In the genomic region with DNA sequence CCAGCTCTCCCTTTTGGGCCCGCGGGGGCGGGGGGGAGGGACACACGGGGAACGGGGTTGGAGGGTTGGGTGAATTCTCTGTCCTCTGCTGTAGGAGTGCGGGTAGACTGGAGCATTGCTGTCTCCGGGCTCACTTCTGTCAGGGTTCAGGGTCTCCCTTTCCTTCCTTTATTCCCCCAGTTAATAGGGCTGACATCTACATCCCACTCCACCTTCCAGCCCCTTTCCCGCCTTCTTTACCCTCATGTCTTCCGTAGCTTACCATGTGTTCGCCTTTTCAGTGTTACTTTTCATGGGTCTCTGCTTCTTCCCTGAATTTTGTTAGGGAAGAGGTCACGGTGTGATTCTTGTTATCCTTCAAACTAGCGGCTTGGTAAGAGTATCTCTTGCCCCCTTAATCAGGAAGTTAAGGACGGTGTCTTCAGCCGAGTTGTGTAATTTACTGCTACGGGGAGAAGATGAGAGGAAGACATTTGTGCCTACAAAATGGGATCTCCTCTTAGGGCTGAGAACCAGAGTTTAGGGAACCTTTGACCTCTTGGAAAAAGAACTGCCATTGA, we compare ENCODE assay signal across 8 cellular contexts. TPM values are rescaled to one million over a fixed set of nuclear protein-coding genes. Genes with fewer than 3 reads are reported as not detected.
A peak's percentile ranks its signal among the peaks of the same experiment; 100 is the strongest.
DNase-seq lines count a peak whose midpoint lies in the region; ATAC-seq and FAIRE-seq lines count a peak whose summit lies in the region.

No MANE protein-coding gene starts in this region.

- CTCF ChIA-PET in activated CD8-positive, alpha-beta memory T cell treated with anti-CD3 and anti-CD28 coated beads, Interleukin-2, amount 10 ng/mL, durations not matched to agents 7 days and 5 days (lab: Charles Lee): interaction anchor here (0.7 to 12.5 kb wide), 7 partner anchors 9 to 112 kb away, joined by 3 to 102 read pairs (median 9); no protein-coding TSS in a partner anchor

- no peaks in the 10 kb centered on the region for H3K9me3 Mint-ChIP-seq in activated CD8-positive, alpha-beta memory T cell treated with anti-CD3 and anti-CD28 coated beads, Interleukin-2, amount 10 ng/mL, durations not matched to agents 7 days and 5 days (ENCODE audit: low read depth)
- H3K9me3 Mint-ChIP-seq in activated T-helper 1 cell treated with anti-CD3 and anti-CD28 coated beads, Interleukin-12 subunit alpha, Interleukin-12 subunit beta, Interleukin-2, Interleukin-4 antibody, amounts not matched to agents 30 ng/mL and 10 ng/mL and 1 ng/mL, durations not matched to agents 14 hours and 24 hours and 36 hours: no peaks in the 10 kb centered on the region

- H3K27ac Mint-ChIP-seq in activated CD8-positive, alpha-beta memory T cell treated with anti-CD3 and anti-CD28 coated beads, Interleukin-2, amount 10 ng/mL, durations not matched to agents 7 days and 5 days: peak overlapping the region; percentile 91
- H3K27ac Mint-ChIP-seq in activated T-helper 1 cell treated with anti-CD3 and anti-CD28 coated beads, Interleukin-12 subunit alpha, Interleukin-12 subunit beta, Interleukin-2, Interleukin-4 antibody, amounts not matched to agents 30 ng/mL and 10 ng/mL and 1 ng/mL, durations not matched to agents 14 hours and 24 hours and 36 hours: peak overlapping the region; percentile 93

- peaks cover 70% of the 10 kb centered on the region for H3K4me1 Mint-ChIP-seq in activated CD8-positive, alpha-beta memory T cell treated with anti-CD3 and anti-CD28 coated beads, Interleukin-2, amount 10 ng/mL, durations not matched to agents 7 days and 5 days
- peaks cover 76% of the 10 kb centered on the region for H3K4me1 Mint-ChIP-seq in activated T-helper 1 cell treated with anti-CD3 and anti-CD28 coated beads, Interleukin-12 subunit alpha, Interleukin-12 subunit beta, Interleukin-2, Interleukin-4 antibody, amounts not matched to agents 30 ng/mL and 10 ng/mL and 1 ng/mL, durations not matched to agents 14 hours and 24 hours and 36 hours (ENCODE audit: low read depth)

- DNase-seq in activated CD8-positive, alpha-beta memory T cell treated with anti-CD3 and anti-CD28 coated beads, Interleukin-2, amount 10 ng/mL, durations not matched to agents 7 days and 5 days: no peak
- DNase-seq in activated CD8-positive, alpha-beta memory T cell treated with anti-CD3 and anti-CD28 coated beads, Interleukin-2, amount 50 U/mL, for 4 hours: no peak
- DNase-seq in activated T-helper 1 cell treated with anti-CD3 and anti-CD28 coated beads, Interleukin-12 subunit alpha, Interleukin-12 subunit beta, Interleukin-2, Interleukin-4 antibody, amounts not matched to agents 30 ng/mL and 10 ng/mL and 1 ng/mL, durations not matched to agents 14 hours and 24 hours and 36 hours (ENCODE audit: low spot score): no peak
- DNase-seq in iPS DF 6.9 (ENCODE audit: low read depth, low spot score) (no peak), small intestine (peak; percentile 35), activated gamma-delta T cell treated with Interleukin-2 at 50 U/mL for 16 hours (no peak), NCI-H345 treated with DMSO at 0.1 percent for 48 hours (lab: John Stamatoyannopoulos, UW; ENCODE audit: unreplicated experiment) (no peak)

- WGBS in iPS DF 6.9 (ENCODE audit: insufficient coverage, insufficient read length): no CpG with 5 or more reads among the region's 15 CpGs
- 0 to 1% (median 0%) methylated on average over 14 to 15 of the region's 15 CpGs for WGBS in small intestine, 3 donors

- H3K9me3 ChIP-seq in HUES48 (ENCODE audit: control insufficient read depth, insufficient read depth, low read length) (no peaks in the 10 kb centered on the region), iPS DF 6.9 (ENCODE audit: control insufficient read depth, insufficient read depth, low read length) (no peaks in the 10 kb centered on the region), small intestine (ENCODE audit: control insufficient read depth, low read depth) (no peaks in the 10 kb centered on the region)

- H3K4me1 ChIP-seq in HUES48 (ENCODE audit: control insufficient read depth, insufficient read depth, low read length): peaks cover 32% of the 10 kb centered on the region
- peaks cover 1% of the 10 kb centered on the region; the same call in 1 of the 2 replicates for H3K4me1 ChIP-seq in iPS DF 6.9 (ENCODE audit: control insufficient read depth, insufficient read depth, low read length)
- H3K4me1 ChIP-seq in small intestine (ENCODE audit: control insufficient read depth in 2 of 2, insufficient read depth in 1 of 2, low read depth in 1 of 2, low read length in 1 of 2): peaks cover 4 to 23% of the 10 kb centered on the region in 2 donors

- intact Hi-C loops in activated T-helper 1 cell treated with anti-CD3 and anti-CD28 coated beads, Interleukin-12 subunit alpha, Interleukin-12 subunit beta, Interleukin-2, Interleukin-4 antibody, amounts not matched to agents 30 ng/mL and 10 ng/mL and 1 ng/mL, durations not matched to agents 14 hours and 24 hours and 36 hours (cut with micrococcal nuclease): loop anchor here (5.0 kb wide), 1 partner anchor 403 kb away; no protein-coding TSS in a partner anchor

- H3K4me3 ChIP-seq in HUES48 (ENCODE audit: low read depth, low read length) (peak overlapping the region; percentile 97), iPS DF 6.9 (ENCODE audit: low read length) (peak overlapping the region; percentile 82), small intestine (ENCODE audit: low read depth in 1 of 2, low read length in 2 of 2) (peak overlapping the region; percentile 80 to 90)

- H3K36me3 ChIP-seq in HUES48 (ENCODE audit: control insufficient read depth, insufficient read depth, low read length): no peaks in the 10 kb centered on the region
- H3K36me3 ChIP-seq in iPS DF 6.9 (ENCODE audit: control insufficient read depth, insufficient read depth, low read length): no peaks in the 10 kb centered on the region
- no peaks in the 10 kb centered on the region for H3K36me3 ChIP-seq in small intestine (ENCODE audit: control insufficient read depth in 2 of 2, insufficient read depth in 2 of 2, low read length in 2 of 2)

- no peak for FAIRE-seq in small intestine (lab: Jason Lieb, UNC)

- no peaks in the 10 kb centered on the region for H3K27me3 ChIP-seq in HUES48 (ENCODE audit: control insufficient read depth, insufficient read depth, low read length)
- H3K27me3 ChIP-seq in iPS DF 6.9 (ENCODE audit: control insufficient read depth, insufficient read depth, low read length): no peaks in the 10 kb centered on the region
- H3K27me3 ChIP-seq in small intestine (ENCODE audit: control insufficient read depth in 2 of 2, insufficient read depth in 2 of 2, low read length in 2 of 2): no peaks in the 10 kb centered on the region

- H3K36me3 Mint-ChIP-seq in activated CD8-positive, alpha-beta memory T cell treated with anti-CD3 and anti-CD28 coated beads, Interleukin-2, amount 10 ng/mL, durations not matched to agents 7 days and 5 days: peaks cover 35% of the 10 kb centered on the region
- peaks cover 40% of the 10 kb centered on the region for H3K36me3 Mint-ChIP-seq in activated T-helper 1 cell treated with anti-CD3 and anti-CD28 coated beads, Interleukin-12 subunit alpha, Interleukin-12 subunit beta, Interleukin-2, Interleukin-4 antibody, amounts not matched to agents 30 ng/mL and 10 ng/mL and 1 ng/mL, durations not matched to agents 14 hours and 24 hours and 36 hours (ENCODE audit: low read depth)

- ATAC-seq in activated CD8-positive, alpha-beta memory T cell treated with anti-CD3 and anti-CD28 coated beads, Interleukin-2, amount 10 ng/mL, durations not matched to agents 7 days and 5 days: no peak

- no peaks in the 10 kb centered on the region for H3K27me3 Mint-ChIP-seq in activated CD8-positive, alpha-beta memory T cell treated with anti-CD3 and anti-CD28 coated beads, Interleukin-2, amount 10 ng/mL, durations not matched to agents 7 days and 5 days
- H3K27me3 Mint-ChIP-seq in activated T-helper 1 cell treated with anti-CD3 and anti-CD28 coated beads, Interleukin-12 subunit alpha, Interleukin-12 subunit beta, Interleukin-2, Interleukin-4 antibody, amounts not matched to agents 30 ng/mL and 10 ng/mL and 1 ng/mL, durations not matched to agents 14 hours and 24 hours and 36 hours (ENCODE audit: insufficient read depth): no peaks in the 10 kb centered on the region

- H3K27ac ChIP-seq in HUES48 (ENCODE audit: low read depth, low read length) (peak overlapping the region; percentile 78), iPS DF 6.9 (ENCODE audit: low read length) (no peak overlapping the region), small intestine (ENCODE audit: low read depth in 1 of 2, low read length in 1 of 2) (peak overlapping the region; percentile 88 to 98)

- peak overlapping the region; percentile 94 for H3K4me3 Mint-ChIP-seq in activated CD8-positive, alpha-beta memory T cell treated with anti-CD3 and anti-CD28 coated beads, Interleukin-2, amount 10 ng/mL, durations not matched to agents 7 days and 5 days
- H3K4me3 Mint-ChIP-seq in activated T-helper 1 cell treated with anti-CD3 and anti-CD28 coated beads, Interleukin-12 subunit alpha, Interleukin-12 subunit beta, Interleukin-2, Interleukin-4 antibody, amounts not matched to agents 30 ng/mL and 10 ng/mL and 1 ng/mL, durations not matched to agents 14 hours and 24 hours and 36 hours: peak overlapping the region; percentile 99

- H3K9ac ChIP-seq in HUES48 (ENCODE audit: low read depth, low read length): peak overlapping the region; percentile 58

RNA-seq across cellular contexts. Expression of a gene that starts 0.9 kb away (rescaled TPM):
- 100 to 1,000 TPM; 161 to 224 TPM for total RNA-seq in activated CD8-positive, alpha-beta memory T cell treated with anti-CD3 and anti-CD28 coated beads, Interleukin-2, amount 10 ng/mL, durations not matched to agents 7 days and 5 days
- 326 and 348 TPM in 2 replicates for total RNA-seq in activated T-helper 1 cell treated with anti-CD3 and anti-CD28 coated beads, Interleukin-12 subunit alpha, Interleukin-12 subunit beta, Interleukin-2, Interleukin-4 antibody, amounts not matched to agents 30 ng/mL and 10 ng/mL and 1 ng/mL, durations not matched to agents 14 hours and 24 hours and 36 hours
- polyA plus RNA-seq in small intestine: 100 to 1,000 TPM in 1 of 3 donors, 10 to 100 TPM in 2; 75.4 to 150 (median 92.1) TPM
